In the genomic region with DNA sequence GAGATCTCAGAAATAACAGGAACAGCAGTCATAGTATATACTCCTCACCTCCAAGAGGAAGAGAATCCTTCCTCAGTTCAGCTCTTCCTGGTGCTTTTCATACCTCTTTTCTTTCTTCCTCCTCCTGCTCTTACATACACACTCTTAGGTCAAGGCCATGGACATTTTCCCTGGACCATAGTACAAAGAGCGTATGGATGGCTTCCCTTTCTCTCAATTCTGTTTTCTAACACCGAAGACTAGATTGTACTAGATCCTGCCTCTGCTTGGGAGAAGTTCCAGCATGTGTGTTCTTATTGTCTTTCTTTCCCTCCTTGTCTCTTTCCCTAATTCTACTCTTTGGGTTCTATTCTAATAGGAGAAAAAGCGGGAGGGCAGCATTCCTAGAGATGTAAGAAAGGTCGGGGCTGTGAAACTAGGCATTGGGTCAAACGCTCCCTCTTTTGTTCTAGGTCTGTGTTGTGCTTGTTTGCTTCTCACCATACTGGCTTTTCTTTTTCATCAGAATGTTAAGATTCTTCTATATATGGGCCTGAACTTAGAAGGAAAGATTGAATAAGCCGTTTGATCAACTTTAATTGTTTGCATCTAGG, we compare ENCODE assay signal across 28 cellular contexts.
"Had no signal": no experiment of that assay in that cellular context is flagged by ENCODE, and none has a peak within 500 bp of the region (broad histone marks: within the 10 kb centered on the region; RNA-seq: fewer than 3 reads in every experiment).

No MANE protein-coding gene starts in this region.

- H3K27ac Mint-ChIP-seq: activated CD4-positive, alpha-beta T cell treated with anti-CD3 and anti-CD28 coated beads for 36 hours; activated CD8-positive, alpha-beta memory T cell treated with anti-CD3 and anti-CD28 coated beads, Interleukin-2, amount 10 ng/mL, durations not matched to agents 7 days and 5 days; activated CD8-positive, alpha-beta T cell treated with anti-CD3 and anti-CD28 coated beads, Interleukin-2, amount 10 ng/mL, durations not matched to agents 7 days and 5 days; activated naive CD4-positive, alpha-beta T cell treated with anti-CD3 and anti-CD28 coated beads, Interleukin-2, amount 50 U/mL, for 72 hours; activated T-helper 2 cell treated with anti-CD3 and anti-CD28 coated beads, Interferon-gamma antibody, Interleukin-2, Interleukin-4, amounts not matched to agents 10 μg/mL and 5 μg/mL and 100 μg/mL, durations not matched to agents 14 hours and 24 hours and 36 hours; immature natural killer cell; mesothelial cell of epicardium had no signal

- ATAC-seq: activated CD4-positive, alpha-beta T cell treated with anti-CD3 and anti-CD28 coated beads for 36 hours; activated CD8-positive, alpha-beta memory T cell treated with anti-CD3 and anti-CD28 coated beads, Interleukin-2, amount 10 ng/mL, durations not matched to agents 7 days and 5 days; activated CD8-positive, alpha-beta T cell treated with anti-CD3 and anti-CD28 coated beads, Interleukin-2, amount 10 ng/mL, durations not matched to agents 7 days and 5 days; activated naive CD4-positive, alpha-beta T cell treated with anti-CD3 and anti-CD28 coated beads, Interleukin-2, amount 50 U/mL, for 72 hours; body of pancreas; left colon; pancreas; stimulated activated naive CD8-positive, alpha-beta T cell treated with anti-CD3 and anti-CD28 coated beads, Interleukin-15, Interleukin-2, amounts not matched to agents 100 U/mL and 50 U/mL, for 24 hours had no signal

- H3K36me3 Mint-ChIP-seq: activated naive CD4-positive, alpha-beta T cell treated with anti-CD3 and anti-CD28 coated beads, Interleukin-2, amount 50 U/mL, for 72 hours had no signal

- H3K4me3 Mint-ChIP-seq: activated CD4-positive, alpha-beta T cell treated with anti-CD3 and anti-CD28 coated beads for 36 hours; activated CD8-positive, alpha-beta memory T cell treated with anti-CD3 and anti-CD28 coated beads, Interleukin-2, amount 10 ng/mL, durations not matched to agents 7 days and 5 days; activated CD8-positive, alpha-beta T cell treated with anti-CD3 and anti-CD28 coated beads, Interleukin-2, amount 10 ng/mL, durations not matched to agents 7 days and 5 days; immature natural killer cell; mesothelial cell of epicardium; naive B cell had no signal

- H3K9me3 ChIP-seq: adrenal gland, body of pancreas, colonic mucosa, pancreas, right atrium auricular region, testis, transverse colon had no signal

- H3K27me3 Mint-ChIP-seq: activated CD4-positive, alpha-beta T cell treated with anti-CD3 and anti-CD28 coated beads for 36 hours; activated CD8-positive, alpha-beta memory T cell treated with anti-CD3 and anti-CD28 coated beads, Interleukin-2, amount 10 ng/mL, durations not matched to agents 7 days and 5 days; naive B cell had no signal

- H3K9me3 Mint-ChIP-seq: activated naive CD4-positive, alpha-beta T cell treated with anti-CD3 and anti-CD28 coated beads, Interleukin-2, amount 50 U/mL, for 72 hours; activated T-helper 2 cell treated with anti-CD3 and anti-CD28 coated beads, Interferon-gamma antibody, Interleukin-2, Interleukin-4, amounts not matched to agents 10 μg/mL and 5 μg/mL and 100 μg/mL, durations not matched to agents 14 hours and 24 hours and 36 hours; immature natural killer cell; mesothelial cell of epicardium; naive B cell had no signal

- DNase-seq: activated CD4-positive, alpha-beta T cell treated with anti-CD3 and anti-CD28 coated beads for 36 hours; activated CD4-positive, CD25-positive, alpha-beta regulatory T cell; activated CD8-positive, alpha-beta memory T cell treated with anti-CD3 and anti-CD28 coated beads, Interleukin-2, amount 10 ng/mL, durations not matched to agents 7 days and 5 days; activated CD8-positive, alpha-beta T cell treated with anti-CD3 and anti-CD28 coated beads, Interleukin-2, amount 10 ng/mL, durations not matched to agents 7 days and 5 days; activated naive CD4-positive, alpha-beta T cell; activated T-cell treated with anti-CD3 and anti-CD28 coated beads, Interleukin-2, amount 50 U/mL, for 48 hours; adrenal gland; aorta; body of pancreas; cerebellar nuclear complex; colonic mucosa; effector CD8-positive, alpha-beta T cell; immature natural killer cell; kidney; left colon; mammary epithelial cell; naive B cell; nucleus accumbens; pancreas; stimulated activated CD4-positive, alpha-beta T cell treated with anti-CD3 and anti-CD28 coated beads, Interleukin-15, amount 100 ng/mL, for 24 hours; stimulated activated CD4-positive, alpha-beta T cell treated with anti-CD3 and anti-CD28 coated beads, Interleukin-2, amount 100 ng/mL, for 24 hours; stimulated activated naive CD8-positive, alpha-beta T cell treated with anti-CD3 and anti-CD28 coated beads, Interleukin-15, Interleukin-2, amounts not matched to agents 100 U/mL and 50 U/mL, for 24 hours; testis; transverse colon had no signal

- H3K4me1 Mint-ChIP-seq: activated CD4-positive, alpha-beta T cell treated with anti-CD3 and anti-CD28 coated beads for 36 hours; activated CD8-positive, alpha-beta memory T cell treated with anti-CD3 and anti-CD28 coated beads, Interleukin-2, amount 10 ng/mL, durations not matched to agents 7 days and 5 days; immature natural killer cell; mesothelial cell of epicardium had no signal
